1 cellular context compared by ENCODE assay signal in the genomic region with DNA sequence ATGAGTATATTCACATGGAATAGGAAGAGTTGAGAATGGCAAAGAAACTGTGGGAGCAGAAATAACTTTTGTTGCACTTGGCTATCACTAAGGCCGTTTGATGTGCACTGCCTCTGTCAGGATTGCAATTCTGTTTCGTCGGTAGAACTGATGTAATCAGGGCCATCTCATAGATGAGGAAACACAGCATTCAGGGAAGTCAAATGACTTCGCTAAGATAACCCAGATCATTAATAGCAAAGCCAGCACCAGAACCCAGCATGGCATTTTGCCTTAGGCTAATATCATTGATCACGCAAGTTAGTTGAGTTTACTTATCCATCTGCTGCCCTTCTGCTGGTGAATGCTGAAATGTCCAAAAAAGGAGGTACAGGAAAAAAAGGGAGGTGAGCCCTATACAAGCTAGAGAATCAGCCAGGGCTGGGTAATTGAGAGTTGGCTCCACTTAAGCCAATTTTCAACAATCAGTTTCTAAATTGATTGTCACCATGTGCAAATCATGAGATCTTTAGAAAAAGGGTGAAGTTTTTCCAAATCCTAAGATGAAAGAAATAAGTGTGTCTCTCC.
TF ChIP-seq lines count a peak whose summit lies in the region.

No MANE protein-coding gene starts in this region.

TF ChIP-seq in IMR-90, 13 proteins besides CTCF, POLR2A, EP300 and RAD21:
- TF ChIP-seq NFE2L2 (IDR thresholded peaks at IDR 0.05; ENCODE audit: low read depth, low read length) (no peak), FOS (IDR thresholded peaks at IDR 0.05; ENCODE audit: low read depth, low read length) (no peak), CEBPB (IDR thresholded peaks at IDR 0.05; ENCODE audit: low read depth, low read length) (no peak), MXI1 (IDR thresholded peaks at IDR 0.05; ENCODE audit: borderline replicate concordance, low read depth, low read length) (no peak), SMC3 (IDR thresholded peaks at IDR 0.05; ENCODE audit: low read depth, low read length) (no peak)
